ENCODE assay signal across 17 cellular contexts in genomic region chr1:202225131-202225530, GRCh38. TPM values are rescaled to one million over a fixed set of nuclear protein-coding genes. Genes with fewer than 3 reads are reported as not detected.
A peak's percentile ranks its signal among the peaks of the same experiment; 100 is the strongest.
DNase-seq lines count a peak whose midpoint lies in the region; ATAC-seq and TF ChIP-seq lines count a peak whose summit lies in the region.
"Had no signal": no experiment of that assay in that cellular context is flagged by ENCODE, and none has a peak within 500 bp of the region (broad histone marks: within the 10 kb centered on the region; RNA-seq: fewer than 3 reads in every experiment).

No MANE protein-coding gene starts in this region.

- TF ChIP-seq CTCF in WERI-Rb-1 (IDR thresholded peaks at IDR 0.05; ENCODE audit: low read depth, low read length), result no peak
- no peak for TF ChIP-seq CTCF in mesothelial cell of epicardium (IDR thresholded peaks at IDR 0.05; ENCODE audit: unreplicated experiment)

- H4K20me1 ChIP-seq in BLaER1 treated with 17β-estradiol and CSF1 and Interleukin-3, amounts not matched to agents 10 nM and 100 nM, result peaks cover 0 to 4% (median 0%) of the 10 kb centered on the region in 11 experiments; a peak in 1 of 22 replicates

- ATAC-seq in HG02678 (IDR thresholded peaks at IDR 0.05; ENCODE audit: unreplicated experiment) (no peak), HG02885 (IDR thresholded peaks at IDR 0.05; ENCODE audit: poor library complexity, unreplicated experiment) (no peak)
- ATAC-seq: CD8-positive, alpha-beta T cell; HCT116; HepG2 had no signal

- no peaks in the 10 kb centered on the region for H3K9me3 ChIP-seq in BLaER1 treated with 17β-estradiol and CSF1 and Interleukin-3, amounts not matched to agents 10 nM and 100 nM (replicated peaks in 1 of 11)
- no peaks in the 10 kb centered on the region for H3K9me3 ChIP-seq in WERI-Rb-1 (ENCODE audit: severe bottlenecking)
- H3K9me3 ChIP-seq in neuronal stem cell (replicated peaks in 1 of 2; ENCODE audit: control insufficient read depth in 2 of 2, insufficient read depth in 1 of 2, low read depth in 1 of 2, low read length in 2 of 2), result no peaks in the 10 kb centered on the region

- H3K27ac ChIP-seq in BLaER1 treated with 17β-estradiol and CSF1 and Interleukin-3, amounts not matched to agents 10 nM and 100 nM, result no peak overlapping the region
- H3K27ac ChIP-seq in WERI-Rb-1 (peak overlapping the region; percentile 42), neuronal stem cell (replicated peaks; ENCODE audit: low read length) (no peak overlapping the region)
- H3K27ac ChIP-seq: KMS-11 had no signal

- no peak overlapping the region for H3K18ac ChIP-seq in neuronal stem cell (ENCODE audit: low read length)

- no peak overlapping the region for H4K91ac ChIP-seq in neuronal stem cell (ENCODE audit: low read depth, low read length, poor library complexity)

- H3K4me1 Mint-ChIP-seq in mesothelial cell of epicardium, result peaks cover 38% of the 10 kb centered on the region

- no peak overlapping the region for H2BK12ac ChIP-seq in neuronal stem cell (ENCODE audit: low read length)

- H3K79me1 ChIP-seq in neuronal stem cell (ENCODE audit: low read depth, low read length), result no peaks in the 10 kb centered on the region

- H3K4me3 Mint-ChIP-seq in mesothelial cell of epicardium, result no peak overlapping the region
- H3K4me3 Mint-ChIP-seq: B cell; CD14-positive monocyte; CD8-positive, alpha-beta T cell had no signal

- H3K9ac ChIP-seq in BLaER1 treated with 17β-estradiol and CSF1 and Interleukin-3, amounts not matched to agents 10 nM and 100 nM, result no peak overlapping the region
- no peak overlapping the region for H3K9ac ChIP-seq in neuronal stem cell (ENCODE audit: low read depth, low read length, poor library complexity)
- H3K9ac ChIP-seq: KMS-11 had no signal

- H3K27me3 Mint-ChIP-seq in mesothelial cell of epicardium (ENCODE audit: low read depth), result no peaks in the 10 kb centered on the region

- no peaks in the 10 kb centered on the region for H3K27me3 ChIP-seq in BLaER1 treated with 17β-estradiol and CSF1 and Interleukin-3, amounts not matched to agents 10 nM and 100 nM
- H3K27me3 ChIP-seq in WERI-Rb-1 (ENCODE audit: insufficient read depth, low read depth, severe bottlenecking) (no peaks in the 10 kb centered on the region), neuronal stem cell (ENCODE audit: control insufficient read depth in 3 of 3, insufficient read depth in 3 of 3, low read depth in 1 of 3, low read length in 3 of 3) (peaks cover 0 to 46% (median 0%) of the 10 kb centered on the region in 3 experiments)

- no peak overlapping the region for H3K23ac ChIP-seq in neuronal stem cell (ENCODE audit: low read depth, low read length, poor library complexity)

- peak overlapping the region in 8 of 11 experiments; percentile 5 to 80 (median 66); a peak in 15 of 22 replicates for H3K4me2 ChIP-seq in BLaER1 treated with 17β-estradiol and CSF1 and Interleukin-3, amounts not matched to agents 10 nM and 100 nM
- H3K4me2 ChIP-seq in neuronal stem cell (ENCODE audit: insufficient read depth, low read length, poor library complexity, severe bottlenecking), result no peak overlapping the region
- H3K4me2 ChIP-seq: KMS-11 had no signal

- peaks cover 0 to 39% (median 0%) of the 10 kb centered on the region in 11 experiments; a peak in 6 of 22 replicates for H3K36me3 ChIP-seq in BLaER1 treated with 17β-estradiol and CSF1 and Interleukin-3, amounts not matched to agents 10 nM and 100 nM
- H3K36me3 ChIP-seq in WERI-Rb-1 (no peaks in the 10 kb centered on the region), neuronal stem cell (replicated peaks in 1 of 2; ENCODE audit: control insufficient read depth in 2 of 2, insufficient read depth in 2 of 2, low read length in 2 of 2) (no peaks in the 10 kb centered on the region)

- no peak overlapping the region for H3K4ac ChIP-seq in neuronal stem cell (ENCODE audit: low read length)

- H4K8ac ChIP-seq in neuronal stem cell (ENCODE audit: low read depth, low read length), result no peak overlapping the region

- no peak overlapping the region for H3K27ac Mint-ChIP-seq in mesothelial cell of epicardium
- H3K27ac Mint-ChIP-seq: B cell; CD8-positive, alpha-beta T cell had no signal

- H2BK15ac ChIP-seq in neuronal stem cell (ENCODE audit: low read length), result peak overlapping the region; percentile 12

- H2BK5ac ChIP-seq in neuronal stem cell (ENCODE audit: low read length), result no peak overlapping the region

- H3K14ac ChIP-seq in neuronal stem cell (ENCODE audit: low read length), result no peak overlapping the region

- no peak overlapping the region for H3K4me3 ChIP-seq in BLaER1 treated with 17β-estradiol and CSF1 and Interleukin-3, amounts not matched to agents 10 nM and 100 nM
- H3K4me3 ChIP-seq in WERI-Rb-1 (ENCODE audit: low read depth, low read length) (no peak overlapping the region), neuronal stem cell (ENCODE audit: low read length in 2 of 2) (no peak overlapping the region)

- no peak overlapping the region for H2AK5ac ChIP-seq in neuronal stem cell (ENCODE audit: low read depth, low read length)

- DNase-seq in NCI-H2171 (lab: John Stamatoyannopoulos, UW), result peak; percentile 37
- peak; percentile 65 for DNase-seq in WERI-Rb-1
- DNase-seq in neuronal stem cell (ENCODE audit: low spot score), result no peak
- no peak for DNase-seq in mesothelial cell of epicardium (ENCODE audit: low spot score in 2 of 2, unreplicated experiment in 2 of 2)
- DNase-seq: CD8-positive, alpha-beta T cell; COR-L47; DMS53; GF-D8 had no signal

- no peaks in the 10 kb centered on the region for H3K9me3 Mint-ChIP-seq in mesothelial cell of epicardium
- H3K9me3 Mint-ChIP-seq: CD14-positive monocyte; CD8-positive, alpha-beta T cell had no signal

- H2BK120ac ChIP-seq in neuronal stem cell (ENCODE audit: low read depth, low read length), result no peak overlapping the region

- peaks cover 0 to 95% (median 77%) of the 10 kb centered on the region in 10 experiments; a peak in 17 of 20 replicates for H3K4me1 ChIP-seq in BLaER1 treated with 17β-estradiol and CSF1 and Interleukin-3, amounts not matched to agents 10 nM and 100 nM
- peaks cover 9% of the 10 kb centered on the region in 2 donors for H3K4me1 ChIP-seq in neuronal stem cell (ENCODE audit: control insufficient read depth in 2 of 2, insufficient read depth in 1 of 2, low read depth in 1 of 2, low read length in 2 of 2)

- H2AFZ ChIP-seq in neuronal stem cell (ENCODE audit: low read length), result no peak overlapping the region

- H3K36me3 Mint-ChIP-seq in mesothelial cell of epicardium, result no peaks in the 10 kb centered on the region
- H3K36me3 Mint-ChIP-seq: CD14-positive monocyte; CD8-positive, alpha-beta T cell had no signal

- WGBS in neuronal stem cell (ENCODE audit: extremely low coverage in 2 of 2, insufficient read length in 2 of 2, insufficient replicate concordance in 1 of 2), 2 donors, result no CpG with 5 or more reads among the region's 5 CpGs

RNA-seq across cellular contexts. Expression of gene LGR6, which starts 31.5 kb away (rescaled TPM):
- 0.21 TPM for polyA plus RNA-seq in neuronal stem cell (2013, experiment 1 of 2)
- polyA plus RNA-seq in neuronal stem cell (2013, experiment 2 of 2), result 0.15 TPM
- total RNA-seq in mesothelial cell of epicardium, result 3.1 to 4.7 TPM (median 3.1 TPM) in 3 replicates
- total RNA-seq: A172, B cell, HepG2 had no signal
- polyA plus RNA-seq: CD14-positive monocyte had no signal

Comparison
In these comparisons a context has a peak if more than half of its experiments do, and no peak if none do; other contexts are left out.
1. DNase-seq: peak in NCI-H2171 (single experiment) and WERI-Rb-1 (single experiment); none in neuronal stem cell (single experiment) and mesothelial cell of epicardium (0 of 2).